ENCODE assay signal across 22 cellular contexts in the genomic region with DNA sequence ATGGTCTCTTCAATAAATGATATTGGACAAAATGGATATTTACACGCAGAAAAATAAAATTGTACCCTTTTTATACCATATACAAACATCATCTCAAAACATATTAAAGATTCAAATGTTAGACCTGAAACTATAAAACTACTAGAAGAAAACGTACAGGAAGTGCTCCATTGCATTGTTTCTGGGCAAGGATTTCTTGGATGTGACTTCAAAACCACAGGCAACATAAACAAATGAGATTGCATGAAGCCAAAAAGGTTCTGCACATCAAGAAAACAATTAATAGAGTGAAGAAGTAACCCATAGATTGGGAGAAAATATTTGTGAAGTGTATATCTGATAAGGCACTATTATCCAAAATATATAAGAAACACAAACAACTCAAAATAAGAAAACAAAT.
"Had no signal": no experiment of that assay in that cellular context is flagged by ENCODE, and none has a peak within 500 bp of the region (broad histone marks: within the 10 kb centered on the region; RNA-seq: fewer than 3 reads in every experiment).

No MANE protein-coding gene starts in this region.

- H2AFZ ChIP-seq: parathyroid adenoma had no signal

- H3K4me1 Mint-ChIP-seq: naive B cell; nephron; stimulated activated naive B cell treated with anti-CD40 and anti-IgM and Interleukin-4, amounts not matched to agents 10 μg/mL and 1 μg/mL and 100 μg/mL, for 72 hours; stimulated activated naive CD8-positive, alpha-beta T cell treated with anti-CD3 and anti-CD28 coated beads, Interleukin-15, amount 100 ng/mL, for 72 hours had no signal

- ATAC-seq: esophagus mucosa; heart left ventricle; sciatic nerve; stimulated activated naive B cell treated with anti-CD40 and anti-IgM and Interleukin-4, amounts not matched to agents 10 μg/mL and 1 μg/mL and 100 μg/mL, for 72 hours; stimulated activated naive CD8-positive, alpha-beta T cell treated with anti-CD3 and anti-CD28 coated beads, Interleukin-15, amount 100 ng/mL, for 72 hours had no signal

- FAIRE-seq: endometrium, frontal cortex, islet of Langerhans had no signal

- H3K27ac Mint-ChIP-seq: naive B cell; nephron; stimulated activated naive B cell treated with anti-CD40 and anti-IgM and Interleukin-4, amounts not matched to agents 10 μg/mL and 1 μg/mL and 100 μg/mL, for 72 hours; stimulated activated naive CD8-positive, alpha-beta T cell treated with anti-CD3 and anti-CD28 coated beads, Interleukin-15, amount 100 ng/mL, for 72 hours had no signal

- H3K79me2 ChIP-seq: parathyroid adenoma had no signal

- H3K9me3 ChIP-seq: heart left ventricle, spleen, testis, transverse colon had no signal

- H3K4me1 ChIP-seq: heart left ventricle, parathyroid adenoma, spleen, testis, transverse colon had no signal

- H3K36me3 Mint-ChIP-seq: naive B cell; stimulated activated naive B cell treated with anti-CD40 and anti-IgM and Interleukin-4, amounts not matched to agents 10 μg/mL and 1 μg/mL and 100 μg/mL, for 72 hours had no signal

- H3K4me3 Mint-ChIP-seq: naive B cell; nephron; stimulated activated naive B cell treated with anti-CD40 and anti-IgM and Interleukin-4, amounts not matched to agents 10 μg/mL and 1 μg/mL and 100 μg/mL, for 72 hours; stimulated activated naive CD8-positive, alpha-beta T cell treated with anti-CD3 and anti-CD28 coated beads, Interleukin-15, amount 100 ng/mL, for 72 hours had no signal

- DNase-seq: effector memory CD4-positive, alpha-beta T cell; heart left ventricle; hippocampal formation; kidney glomerular epithelial cell; mesendoderm; naive B cell; occipital lobe; spleen; stimulated activated CD4-positive, alpha-beta T cell treated with anti-CD3 and anti-CD28 coated beads, Interleukin-15, amount 100 ng/mL, for 24 hours; stimulated activated CD4-positive, alpha-beta T cell treated with anti-CD3 and anti-CD28 coated beads, Interleukin-1b, Interleukin-23, amount 100 ng/mL, for 48 hours; stimulated activated CD4-positive, alpha-beta T cell treated with anti-CD3 and anti-CD28 coated beads, Interleukin-4, amount 100 ng/mL, for 4 hours; stimulated activated naive B cell treated with anti-CD40 and anti-IgM and Interleukin-4, amounts not matched to agents 10 μg/mL and 1 μg/mL and 100 μg/mL, for 72 hours; stimulated activated naive CD8-positive, alpha-beta T cell treated with anti-CD3 and anti-CD28 coated beads, Interleukin-15, amount 100 ng/mL, for 72 hours; testis; transverse colon had no signal

- H3K27ac ChIP-seq: heart left ventricle, parathyroid adenoma, spleen, testis, transverse colon had no signal

- H3K36me3 ChIP-seq: heart left ventricle, spleen, transverse colon had no signal

- H3K9me3 Mint-ChIP-seq: naive B cell; nephron; stimulated activated naive B cell treated with anti-CD40 and anti-IgM and Interleukin-4, amounts not matched to agents 10 μg/mL and 1 μg/mL and 100 μg/mL, for 72 hours; stimulated activated naive CD8-positive, alpha-beta T cell treated with anti-CD3 and anti-CD28 coated beads, Interleukin-15, amount 100 ng/mL, for 72 hours had no signal

- H3K27me3 Mint-ChIP-seq: stimulated activated naive CD8-positive, alpha-beta T cell treated with anti-CD3 and anti-CD28 coated beads, Interleukin-15, amount 100 ng/mL, for 72 hours had no signal

- H3K4me3 ChIP-seq: heart left ventricle, spleen, testis, transverse colon had no signal

- H3K27me3 ChIP-seq: heart left ventricle, spleen, testis, transverse colon had no signal

- H3K9ac ChIP-seq: parathyroid adenoma had no signal
